Comparison of ENCODE assay signal across 1 cellular context in genomic region chr4:186298034-186298647, GRCh38.
TF ChIP-seq lines count a peak whose summit lies in the region.

No MANE protein-coding gene starts in this region.

TF ChIP-seq in IMR-90, 13 proteins besides CTCF, POLR2A, EP300 and RAD21 (continued from another document):
- no peak for TF ChIP-seq ELK1 (IDR thresholded peaks at IDR 0.05; ENCODE audit: borderline replicate concordance, low read depth, low read length)
